18 cellular contexts compared by ENCODE assay signal in the genomic region with DNA sequence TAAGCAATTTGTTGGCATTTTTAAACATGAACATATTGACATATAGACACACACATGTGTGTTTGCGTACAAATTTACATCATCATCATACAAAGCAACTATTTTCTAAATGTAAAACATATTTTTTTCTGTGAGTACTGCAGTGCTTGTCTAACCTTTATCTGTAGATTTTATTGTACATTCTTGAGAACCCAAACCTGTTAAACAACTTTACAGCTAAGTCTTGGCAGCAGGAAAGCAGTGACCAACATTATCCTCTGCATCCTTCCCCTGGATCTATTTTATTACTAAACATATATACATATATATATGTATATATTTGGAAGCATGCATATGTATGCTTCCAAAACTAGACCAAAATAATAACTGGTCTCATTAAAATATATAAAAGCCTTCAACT.
"Had no signal": no experiment of that assay in that cellular context is flagged by ENCODE, and none has a peak within 500 bp of the region (broad histone marks: within the 10 kb centered on the region; RNA-seq: fewer than 3 reads in every experiment).

No MANE protein-coding gene starts in this region.

- H3K4me3 ChIP-seq: lower lobe of right lung, psoas muscle, sigmoid colon, testis, tibial artery had no signal

- DNase-seq: cortex of kidney; effector memory CD8-positive, alpha-beta T cell; head of caudate nucleus; left ventricle myocardium superior; lower lobe of right lung; naive thymus-derived CD8-positive, alpha-beta T cell; nephron progenitor cell; nucleus accumbens; posterior cingulate gyrus; psoas muscle; right cardiac atrium; sigmoid colon; stimulated activated CD4-positive, alpha-beta T cell treated with anti-CD3 and anti-CD28 coated beads, Interleukin-2, amount 100 ng/mL, for 24 hours; stimulated activated CD4-positive, alpha-beta T cell treated with anti-CD3 and anti-CD28 coated beads, Interleukin-4, amount 100 ng/mL, for 24 hours; stimulated activated naive CD4-positive, alpha-beta T cell treated with Interleukin-2 at 50 U/mL for 16 hours; substantia nigra; testis; tibial artery had no signal

- H3K9me3 ChIP-seq: lower lobe of right lung, psoas muscle, sigmoid colon, testis, tibial artery had no signal

- H3K4me1 ChIP-seq: lower lobe of right lung, psoas muscle, testis, tibial artery had no signal

- H3K27ac ChIP-seq: lower lobe of right lung, psoas muscle, sigmoid colon, testis, tibial artery had no signal

- H3K27me3 ChIP-seq: sigmoid colon, testis, tibial artery had no signal

- H3K36me3 ChIP-seq: lower lobe of right lung, sigmoid colon, tibial artery had no signal
